19 cellular contexts compared by ENCODE assay signal in the genomic region with DNA sequence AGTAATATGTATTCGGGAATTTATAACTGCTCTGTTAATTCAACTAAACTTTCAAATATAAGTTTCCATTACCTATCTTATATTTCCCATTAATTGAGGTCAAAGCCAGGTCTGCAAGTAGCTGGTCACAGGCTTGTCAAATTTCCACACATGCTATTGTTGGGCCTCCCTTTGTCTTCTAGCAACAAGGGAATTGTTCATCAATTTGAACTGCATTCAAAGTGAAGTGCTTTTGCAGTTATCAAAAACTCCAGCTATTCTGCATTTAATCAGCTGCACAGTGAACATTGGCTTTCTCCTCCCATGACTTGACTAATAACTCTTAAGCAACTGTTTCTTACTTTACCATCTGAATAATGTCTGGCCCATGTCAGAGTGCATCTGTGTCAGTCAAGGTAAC.
DNase-seq lines count a peak whose midpoint lies in the region; ATAC-seq and TF ChIP-seq lines count a peak whose summit lies in the region.
"Had no signal": no experiment of that assay in that cellular context is flagged by ENCODE, and none has a peak within 500 bp of the region (broad histone marks: within the 10 kb centered on the region; RNA-seq: fewer than 3 reads in every experiment).

No MANE protein-coding gene starts in this region.

- intact Hi-C loops in activated B cell treated with CpG ODN at 0.5 μM for 24 hours (cut with micrococcal nuclease) = loop anchor here (5.0 kb wide), 7 partner anchors 114 to 841 kb away; a partner anchor contains a TSS

- H3K4me3 Mint-ChIP-seq in activated B cell treated with CpG ODN at 0.5 μM for 24 hours = peak overlapping the region; percentile 62
- H3K4me3 Mint-ChIP-seq in naive thymus-derived CD8-positive, alpha-beta T cell = no peak overlapping the region
- H3K4me3 Mint-ChIP-seq: CD4-positive, alpha-beta memory T cell; HFFc6 had no signal

- ATAC-seq in HG02885 (IDR thresholded peaks at IDR 0.05; ENCODE audit: poor library complexity, unreplicated experiment) (peak; percentile 31), activated B cell treated with CpG ODN at 0.5 μM for 24 hours (ENCODE audit: low read depth) (no peak), GM18867 (IDR thresholded peaks at IDR 0.05; ENCODE audit: unreplicated experiment) (no peak)
- ATAC-seq in naive thymus-derived CD8-positive, alpha-beta T cell = no peak
- ATAC-seq: SK-N-SH treated with all-trans-retinoic acid at 6 μM for 48 hours had no signal

- CTCF ChIA-PET in activated B cell treated with CpG ODN at 0.5 μM for 24 hours (lab: Charles Lee) = interaction anchor here (1.2 to 5.3 kb wide), 5 partner anchors 117 to 519 kb away, joined by 5 to 87 read pairs (median 39); no protein-coding TSS in a partner anchor

- no peak for TF ChIP-seq CTCF in activated B cell treated with CpG ODN at 0.5 μM for 24 hours (IDR thresholded peaks at IDR 0.05)

- DNase-seq in Ammon's horn (ENCODE audit: low spot score) (peak; percentile 28), activated B cell treated with CpG ODN at 0.5 μM for 24 hours (no peak), retina (peak; percentile 24), NCI-H1417 treated with DMSO at 0.1 percent for 48 hours (lab: John Stamatoyannopoulos, UW) (no peak)
- no peak for DNase-seq in naive thymus-derived CD8-positive, alpha-beta T cell
- DNase-seq: CD4-positive, alpha-beta memory T cell; DMS153; GF-D8; H7; HFFc6; NCI-H1436; NCI-H1930; NCI-H2171; NCI-H526 treated with DMSO at 0.1 percent for 48 hours; PC-9; SIG-M5 had no signal

- peaks cover 12% of the 10 kb centered on the region for H3K36me3 Mint-ChIP-seq in activated B cell treated with CpG ODN at 0.5 μM for 24 hours (ENCODE audit: low read depth)
- no peaks in the 10 kb centered on the region for H3K36me3 Mint-ChIP-seq in naive thymus-derived CD8-positive, alpha-beta T cell
- H3K36me3 Mint-ChIP-seq: CD4-positive, alpha-beta memory T cell had no signal

- peak overlapping the region; percentile 89 for H3K27ac Mint-ChIP-seq in activated B cell treated with CpG ODN at 0.5 μM for 24 hours
- no peak overlapping the region for H3K27ac Mint-ChIP-seq in naive thymus-derived CD8-positive, alpha-beta T cell
- H3K27ac Mint-ChIP-seq: CD4-positive, alpha-beta memory T cell; HFFc6 had no signal

- POLR2A ChIA-PET in activated B cell treated with CpG ODN at 0.5 μM for 24 hours (lab: Charles Lee) = interaction anchor here (1.2 to 2.3 kb wide), 4 partner anchors 15 to 200 kb away, joined by 4 to 9 read pairs (median 6); no protein-coding TSS in a partner anchor
- POLR2A ChIA-PET in naive thymus-derived CD8-positive, alpha-beta T cell (lab: Charles Lee) = no interaction called here

- H3K27me3 Mint-ChIP-seq in activated B cell treated with CpG ODN at 0.5 μM for 24 hours = no peaks in the 10 kb centered on the region
- H3K27me3 Mint-ChIP-seq in naive thymus-derived CD8-positive, alpha-beta T cell = peaks cover 0 to 10% (median 6%) of the 10 kb centered on the region in 5 donors

- peaks cover 7% of the 10 kb centered on the region for H3K9me3 Mint-ChIP-seq in activated B cell treated with CpG ODN at 0.5 μM for 24 hours
- no peaks in the 10 kb centered on the region for H3K9me3 Mint-ChIP-seq in naive thymus-derived CD8-positive, alpha-beta T cell
- H3K9me3 Mint-ChIP-seq: HFFc6 had no signal

- peaks cover 66% of the 10 kb centered on the region for H3K4me1 Mint-ChIP-seq in activated B cell treated with CpG ODN at 0.5 μM for 24 hours
- peaks cover 0 to 20% (median under 1%) of the 10 kb centered on the region in 4 donors for H3K4me1 Mint-ChIP-seq in naive thymus-derived CD8-positive, alpha-beta T cell

Comparison
In these comparisons a context has a peak if more than half of its experiments do, and no peak if none do; other contexts are left out.
1. DNase-seq: peak in Ammon's horn (single experiment) and retina (single experiment); none in activated B cell treated with CpG ODN at 0.5 μM for 24 hours (single experiment), NCI-H1417 treated with DMSO at 0.1 percent for 48 hours (single experiment) and naive thymus-derived CD8-positive, alpha-beta T cell (0 of 10).